31 cellular contexts compared by ENCODE assay signal in genomic region chr17:15371731-15372130, GRCh38. TPM values are rescaled to one million over a fixed set of nuclear protein-coding genes. Genes with fewer than 3 reads are reported as not detected.
DNase-seq lines count a peak whose midpoint lies in the region; ATAC-seq, FAIRE-seq and TF ChIP-seq lines count a peak whose summit lies in the region.
"Had no signal": no experiment of that assay in that cellular context is flagged by ENCODE, and none has a peak within 500 bp of the region (broad histone marks: within the 10 kb centered on the region; RNA-seq: fewer than 3 reads in every experiment).

No MANE protein-coding gene starts in this region.

- 78% methylated on average over 5 of the region's 5 CpGs for WGBS in A549 (ENCODE audit: missing lambda C conversion rate)
- 7% methylated on average over 5 of the region's 5 CpGs for WGBS in K562 (ENCODE audit: insufficient coverage, low coverage, missing lambda C conversion rate)
- WGBS in right lobe of liver (ENCODE audit: insufficient coverage, low coverage, low lambda C conversion rate, missing lambda C conversion rate), result 90% methylated on average over 5 of the region's 5 CpGs

- H3K9me3 ChIP-seq in A549 (no peaks in the 10 kb centered on the region), K562 (replicated peaks; ENCODE audit: control insufficient read depth, insufficient read depth, low read depth, low read length) (no peaks in the 10 kb centered on the region), right lobe of liver (no peaks in the 10 kb centered on the region)
- H3K9me3 ChIP-seq: BE2C had no signal

- H3K36me3 ChIP-seq in K562 (ENCODE audit: control insufficient read depth, insufficient read depth, low read length) (no peaks in the 10 kb centered on the region), right lobe of liver (no peaks in the 10 kb centered on the region)
- H3K36me3 ChIP-seq: BE2C, BLaER1 had no signal

- intact Hi-C loops in K562 (cut with micrococcal nuclease) (no loop called here), right lobe of liver (cut with DNase I) (no loop called here)

- TF ChIP-seq CTCF in A549 (IDR thresholded peaks at IDR 0.05), result no peak
- no peak for TF ChIP-seq CTCF in K562 (IDR thresholded peaks at IDR 0.05 in 2 of 3, conservative IDR thresholded peaks at IDR 0.05 in 1 of 3; ENCODE audit: insufficient read depth in 2 of 3, low read depth in 1 of 3, low read length in 3 of 3)
- TF ChIP-seq CTCF in right lobe of liver (IDR thresholded peaks at IDR 0.05), result no peak

- no TSS peak for BruUV-seq in K562 (replicated peaks; lab: Mats Ljungman, UMichigan)

- CTCF ChIA-PET in A549 (lab: Yijun Ruan, JAX) (no interaction called here), K562 (lab: Yijun Ruan, JAX; ENCODE audit: low intra/inter-chr PET ratio) (no interaction called here)

- no peak for TF ChIP-seq RAD21 in A549 (conservative IDR thresholded peaks at IDR 0.05 in 1 of 2, IDR thresholded peaks at IDR 0.05 in 1 of 2)
- TF ChIP-seq RAD21 in K562 (CRISPR knock-in tag; conservative IDR thresholded peaks at IDR 0.05 in 1 of 2, IDR thresholded peaks at IDR 0.05 in 1 of 2), result no peak

- no peaks in the 10 kb centered on the region for H4K20me1 ChIP-seq in K562 (replicated peaks; ENCODE audit: control insufficient read depth, insufficient read depth, low read length)
- H4K20me1 ChIP-seq: BLaER1 had no signal

- H3K4me1 ChIP-seq in A549 (0 out of 3 replicates have a peak, but pooled peaks cover 4% of the 10 kb centered on the region), K562 (replicated peaks in 1 of 2; ENCODE audit: control insufficient read depth in 2 of 2, insufficient read depth in 2 of 2, low read length in 2 of 2) (no peaks in the 10 kb centered on the region), right lobe of liver (no peaks in the 10 kb centered on the region)
- H3K4me1 ChIP-seq: BE2C, BLaER1 had no signal

- TF ChIP-seq POLR2A in A549 (IDR thresholded peaks at IDR 0.05; ENCODE audit: low read length), result no peak
- TF ChIP-seq POLR2A in K562 (conservative IDR thresholded peaks at IDR 0.05), result no peak
- no peak for TF ChIP-seq POLR2A in right lobe of liver (IDR thresholded peaks at IDR 0.05)

- no peaks in the 10 kb centered on the region for H3K9me1 ChIP-seq in K562 (ENCODE audit: control insufficient read depth, insufficient read depth, low read length)

- H3K27me3 ChIP-seq in K562 (ENCODE audit: control insufficient read depth in 2 of 2, insufficient read depth in 2 of 2, low read length in 2 of 2) (peaks cover 0 to 9% of the 10 kb centered on the region in 2 experiments; a peak in 2 of 5 replicates), right lobe of liver (no peaks in the 10 kb centered on the region)
- H3K27me3 ChIP-seq: BE2C, BLaER1 had no signal

- in situ Hi-C loops in K562 (cut with MboI) (no loop called here), KBM-7 (cut with MboI; ENCODE audit: low pct_unique_long_range_greater_than_20kb, low sequenced_read_pairs) (no loop called here)

- peak; percentile 18 for FAIRE-seq in A549 (lab: Jason Lieb, UNC)
- FAIRE-seq in HTR-8/SVneo (lab: Jason Lieb, UNC), result peak; percentile 83
- no peak for FAIRE-seq in K562 (lab: Jason Lieb, UNC)
- FAIRE-seq: GM12878, GM12892, GM18507 had no signal

- TF ChIP-seq EP300 in A549 (IDR thresholded peaks at IDR 0.05), result no peak
- TF ChIP-seq EP300 in K562 (IDR thresholded peaks at IDR 0.05; ENCODE audit: low read length), result no peak

- H3K9ac ChIP-seq in K562 (ENCODE audit: insufficient read depth in 1 of 2, low read depth in 2 of 2, low read length in 2 of 2), result no peak overlapping the region
- H3K9ac ChIP-seq: BLaER1 had no signal

- DNase-seq in A549 (ENCODE audit: low read depth in 1 of 2, low spot score in 1 of 2) (no peak), HTR-8/SVneo (ENCODE audit: insufficient read length, low spot score) (no peak), K562 (ENCODE audit: extremely low read depth in 1 of 4, low spot score in 3 of 4) (no peak), right lobe of liver (no peak), KBM-7 (no peak)
- DNase-seq: ACHN; BE2C; C1 segment of cervical spinal cord; CD4-positive, alpha-beta memory T cell; CD4-positive, CD25-positive, alpha-beta regulatory T cell; CD8-positive, alpha-beta memory T cell; COR-L47; DMS 273 treated with DMSO at 0.1 percent for 48 hours; DMS153; DMS53; DMS79; DND-41; EL; GDM1 had no signal

- ATAC-seq in A549, result no peak
- no peak for ATAC-seq in K562
- ATAC-seq in esophagus mucosa, result peak; percentile 52
- no peak for ATAC-seq in right lobe of liver
- no peak for ATAC-seq in GM18511 (IDR thresholded peaks at IDR 0.05; ENCODE audit: unreplicated experiment)
- ATAC-seq: GM12878 had no signal

- H3K79me2 ChIP-seq in K562 (ENCODE audit: control insufficient read depth, insufficient read depth, low read length), result no peaks in the 10 kb centered on the region

- POLR2A ChIA-PET in A549 (lab: Yijun Ruan, JAX), result no interaction called here
- POLR2A ChIA-PET in K562 (lab: Yijun Ruan, JAX), result no interaction called here

- H3K4me2 ChIP-seq in A549 (no peak overlapping the region), K562 (ENCODE audit: insufficient read depth, low read length) (no peak overlapping the region)
- H3K4me2 ChIP-seq: BLaER1 had no signal

- no peak overlapping the region for H2AFZ ChIP-seq in K562 (ENCODE audit: low read depth, low read length)

- H3K4me3 ChIP-seq in A549 (no peak overlapping the region), K562 (no peak overlapping the region), right lobe of liver (no peak overlapping the region)
- H3K4me3 ChIP-seq: BLaER1, GM12878 had no signal

- H3K27ac ChIP-seq in A549, result no peak overlapping the region
- no peak overlapping the region for H3K27ac ChIP-seq in K562 (ENCODE audit: extremely low read depth, low read depth, low read length)
- no peak overlapping the region for H3K27ac ChIP-seq in right lobe of liver
- H3K27ac ChIP-seq: 22Rv1, BLaER1 had no signal

TF ChIP-seq in A549, 52 proteins besides CTCF, POLR2A, EP300 and RAD21 (continues in another document):
- TF ChIP-seq HDAC2 (IDR thresholded peaks at IDR 0.05) (no peak), FOSL2 (IDR thresholded peaks at IDR 0.05) (no peak), FOSL2 (CRISPR knock-in tag; IDR thresholded peaks at IDR 0.05) (no peak), RARB (CRISPR knock-in tag; IDR thresholded peaks at IDR 0.05) (no peak), RFX5 (IDR thresholded peaks at IDR 0.05) (no peak), JUNB (IDR thresholded peaks at IDR 0.05) (no peak), EHF (CRISPR knock-in tag; IDR thresholded peaks at IDR 0.05) (no peak), USF2 (IDR thresholded peaks at IDR 0.05) (no peak), EHMT2 (IDR thresholded peaks at IDR 0.05; ENCODE audit: low read depth) (no peak), TFCP2L1 (CRISPR knock-in tag; IDR thresholded peaks at IDR 0.05) (no peak)

TF ChIP-seq in K562, 482 proteins besides CTCF, POLR2A, EP300 and RAD21 (continues in another document):
- TF ChIP-seq CREM (IDR thresholded peaks at IDR 0.05; ENCODE audit: low read depth), result 0 out of 2 replicates have a peak, but pooled peaks have one; percentile 15

RNA-seq across cellular contexts. Expression of gene TEKT3, which starts 30.3 kb away (rescaled TPM):
- polyA plus RNA-seq in A549 (2011; rRNA removed) (0.21 and 0.49 TPM in 2 replicates), A549 (2017; fragmentation: RNase III; extraction: RNeasy Plus Mini Kit Qiagen cat#74134 plus additional on column Dnase treatment) (0.17 TPM in 1 of 3 replicates, not detected in the others), K562 (2011; rRNA removed) (0.11 TPM in 1 of 2 replicates, not detected in the other), K562 (2014; fragmentation: Illumina TruSeq; extraction: Trizol) (not detected in 2 replicates), K562 (2014; fragmentation: Nextera tagmentation; extraction: Ambion mirVana) (not detected), K562 (2014; rRNA removed) (0.34 TPM in 1 of 2 replicates, not detected in the other)
- polyA plus RNA-seq in A549 (2012; cell fraction: cytosol; rRNA removed), result 0.12 TPM in 1 of 2 replicates, not detected in the other
- polyA plus RNA-seq in A549 (2012; cell fraction: nucleus; rRNA removed), result 0.29 and 1.2 TPM in 2 replicates
- 0.39 TPM in 1 of 2 replicates, not detected in the other for polyA minus RNA-seq in A549 (2011; rRNA and poly(A)+ RNA removed)
- not detected in 2 replicates for total RNA-seq in K562 (2011; cell fraction: chromatin; rRNA removed; ENCODE audit: low replicate concordance)
- total RNA-seq in K562 (2011; cell fraction: nucleolus; rRNA removed), result not detected in 2 replicates
- total RNA-seq in K562 (2011; cell fraction: nucleoplasm; rRNA removed), result not detected in 2 replicates
- total RNA-seq in K562 (2014; rRNA removed) (not detected in 2 replicates), K562 (2014; rRNA removed; fragmentation: Illumina TruSeq; extraction: Trizol) (not detected in 2 replicates), K562 (2015; rRNA removed; fragmentation: Illumina TruSeq; extraction: Trizol) (not detected in 2 replicates), K562 (2021) (not detected in 2 replicates), esophagus mucosa (not detected), right lobe of liver (not detected)
- polyA plus RNA-seq in K562 (2011; cell fraction: cytosol; rRNA removed), result not detected in 2 replicates
- 0.67 and 1.4 TPM in 2 replicates for polyA plus RNA-seq in K562 (2011; cell fraction: nucleus; rRNA removed)
- 1.5 TPM in 1 of 2 replicates, not detected in the other for polyA plus RNA-seq in K562 (2012)
- not detected in 2 replicates for polyA minus RNA-seq in K562 (2011; rRNA and poly(A)+ RNA removed)
- polyA minus RNA-seq in K562 (2011; cell fraction: cytosol; rRNA and poly(A)+ RNA removed), result not detected in 2 replicates
- not detected in 2 replicates for polyA minus RNA-seq in K562 (2011; cell fraction: nucleus; rRNA and poly(A)+ RNA removed)
- total RNA-seq: A172; A673; CD8-positive, alpha-beta memory T cell; Daoy; G401; GM12878 had no signal
- polyA plus RNA-seq: CD14-positive monocyte; CD4-positive, alpha-beta memory T cell; CD8-positive, alpha-beta memory T cell had no signal
